Comparison of ENCODE assay signal across 20 cellular contexts in the genomic region with DNA sequence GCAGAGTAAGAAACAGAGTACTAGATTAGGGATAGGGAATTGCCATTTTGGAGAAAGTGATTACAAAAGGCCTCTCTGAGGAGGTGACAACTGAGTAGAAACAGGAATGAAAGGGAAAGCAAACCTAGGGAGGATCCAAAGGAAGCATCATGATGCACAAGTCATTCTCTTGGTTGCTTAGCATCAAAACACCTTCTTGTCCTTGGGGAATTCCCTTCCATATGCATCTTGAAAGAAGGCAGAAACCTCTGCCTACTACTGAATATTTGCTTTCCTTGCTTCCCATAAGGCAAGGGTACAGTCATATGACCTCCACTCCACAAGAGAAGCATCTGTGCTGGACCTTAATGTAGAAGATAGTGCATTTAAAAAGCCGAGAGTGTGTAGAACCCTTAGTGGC. TPM values are rescaled to one million over a fixed set of nuclear protein-coding genes. Genes with fewer than 3 reads are reported as not detected.
A peak's percentile ranks its signal among the peaks of the same experiment; 100 is the strongest.
DNase-seq lines count a peak whose midpoint lies in the region; ATAC-seq and TF ChIP-seq lines count a peak whose summit lies in the region.
"Had no signal": no experiment of that assay in that cellular context is flagged by ENCODE, and none has a peak within 500 bp of the region (broad histone marks: within the 10 kb centered on the region; RNA-seq: fewer than 3 reads in every experiment).

No MANE protein-coding gene starts in this region.

- ATAC-seq in GM19324 (IDR thresholded peaks at IDR 0.05; ENCODE audit: low FRiP score, unreplicated experiment) = no peak
- ATAC-seq: HCT116 had no signal

- peaks cover 27% of the 10 kb centered on the region for H3K4me1 Mint-ChIP-seq in activated T-helper 2 cell treated with anti-CD3 and anti-CD28 coated beads, Interferon-gamma antibody, Interleukin-2, Interleukin-4, amounts not matched to agents 10 μg/mL and 5 μg/mL and 100 μg/mL, durations not matched to agents 14 hours and 24 hours and 36 hours (ENCODE audit: low read depth)

- intact Hi-C loops in activated T-helper 2 cell treated with anti-CD3 and anti-CD28 coated beads, Interferon-gamma antibody, Interleukin-2, Interleukin-4, amounts not matched to agents 10 μg/mL and 5 μg/mL and 100 μg/mL, durations not matched to agents 14 hours and 24 hours and 36 hours (cut with micrococcal nuclease) = no loop called here
- intact Hi-C loops in A673 (cut with micrococcal nuclease; ENCODE audit: unreplicated experiment) = no loop called here

- peak overlapping the region; percentile 2 for H3K27ac Mint-ChIP-seq in activated T-helper 2 cell treated with anti-CD3 and anti-CD28 coated beads, Interferon-gamma antibody, Interleukin-2, Interleukin-4, amounts not matched to agents 10 μg/mL and 5 μg/mL and 100 μg/mL, durations not matched to agents 14 hours and 24 hours and 36 hours
- H3K27ac Mint-ChIP-seq: activated CD4-positive, alpha-beta T cell treated with anti-CD3 and anti-CD28 coated beads, Interleukin-2, amount 10 ng/mL, durations not matched to agents 7 days and 5 days; T-helper 1 cell treated with Interleukin-12 subunit alpha and Interleukin-12 subunit beta and Interleukin-4 antibody, amounts not matched to agents 30 μg/mL and 1 μg/mL, for 36 hours had no signal

- no peak overlapping the region for H3K27ac ChIP-seq in HEK293 (ENCODE audit: extremely low read depth, low read depth, low read length)
- no peak overlapping the region for H3K27ac ChIP-seq in A673 (ENCODE audit: low read depth, low read length, poor library complexity, severe bottlenecking)
- H3K27ac ChIP-seq: HL-60, RWPE1, uterus had no signal

- H3K4me3 Mint-ChIP-seq in activated T-helper 2 cell treated with anti-CD3 and anti-CD28 coated beads, Interferon-gamma antibody, Interleukin-2, Interleukin-4, amounts not matched to agents 10 μg/mL and 5 μg/mL and 100 μg/mL, durations not matched to agents 14 hours and 24 hours and 36 hours (ENCODE audit: low read depth) = no peak overlapping the region
- H3K4me3 Mint-ChIP-seq: activated CD4-positive, alpha-beta T cell treated with anti-CD3 and anti-CD28 coated beads, Interleukin-2, amount 10 ng/mL, durations not matched to agents 7 days and 5 days; CD8-positive, alpha-beta memory T cell; T-helper 1 cell treated with Interleukin-12 subunit alpha and Interleukin-12 subunit beta and Interleukin-4 antibody, amounts not matched to agents 30 μg/mL and 1 μg/mL, for 36 hours had no signal

- CTCF ChIA-PET in HEK293 (lab: Yijun Ruan, JAX) = no interaction called here
- CTCF ChIA-PET in A673 (lab: Charles Lee) = no interaction called here

- TF ChIP-seq CTCF in HEK293 (tag by site-specific recombination; IDR thresholded peaks at IDR 0.05) (no peak), A673 (conservative IDR thresholded peaks at IDR 0.05; ENCODE audit: low read depth, low read length) (no peak)

- H3K4me3 ChIP-seq in HEK293 (ENCODE audit: low read depth, low read length) (no peak overlapping the region), MG63 (no peak overlapping the region), A673 (ENCODE audit: low read depth, low read length, poor library complexity, severe bottlenecking) (no peak overlapping the region)
- H3K4me3 ChIP-seq: uterus had no signal

- no peaks in the 10 kb centered on the region for H3K27me3 ChIP-seq in MG63
- H3K27me3 ChIP-seq in A673 (replicated peaks; ENCODE audit: insufficient read depth, low read depth, low read length, poor library complexity) = no peaks in the 10 kb centered on the region
- H3K27me3 ChIP-seq: uterus had no signal

- peaks cover 35% of the 10 kb centered on the region for H3K36me3 Mint-ChIP-seq in activated T-helper 2 cell treated with anti-CD3 and anti-CD28 coated beads, Interferon-gamma antibody, Interleukin-2, Interleukin-4, amounts not matched to agents 10 μg/mL and 5 μg/mL and 100 μg/mL, durations not matched to agents 14 hours and 24 hours and 36 hours (ENCODE audit: low read depth)

- no TSS peak for BruUV-seq in A673 (replicated peaks; lab: Mats Ljungman, UMichigan)

- DNase-seq in NCI-H82 (lab: John Stamatoyannopoulos, UW) (peak; percentile 29), NCI-H82 treated with DMSO at 0.1 percent for 48 hours (lab: John Stamatoyannopoulos, UW; ENCODE audit: unreplicated experiment) (no peak), iris pigment epithelial cell (ENCODE audit: low read depth) (peak; percentile 26), MG63 (no peak), A673 (ENCODE audit: low spot score) (no peak)
- DNase-seq in activated T-helper 2 cell treated with anti-CD3 and anti-CD28 coated beads, Interferon-gamma antibody, Interleukin-2, Interleukin-4, amounts not matched to agents 10 μg/mL and 5 μg/mL and 100 μg/mL, durations not matched to agents 14 hours and 24 hours and 36 hours (ENCODE audit: low spot score) = no peak
- DNase-seq: activated CD4-positive, alpha-beta T cell treated with anti-CD3 and anti-CD28 coated beads, Interleukin-2, amount 10 ng/mL, durations not matched to agents 7 days and 5 days; CD8-positive, alpha-beta memory T cell; effector CD8-positive, alpha-beta T cell; foreskin fibroblast; Karpas-422; NCI-H526; stimulated activated naive CD4-positive, alpha-beta T cell treated with Interleukin-2 at 50 U/mL for 16 hours; uterus had no signal

- no peaks in the 10 kb centered on the region for H3K9me3 Mint-ChIP-seq in activated T-helper 2 cell treated with anti-CD3 and anti-CD28 coated beads, Interferon-gamma antibody, Interleukin-2, Interleukin-4, amounts not matched to agents 10 μg/mL and 5 μg/mL and 100 μg/mL, durations not matched to agents 14 hours and 24 hours and 36 hours
- H3K9me3 Mint-ChIP-seq: activated CD4-positive, alpha-beta T cell treated with anti-CD3 and anti-CD28 coated beads, Interleukin-2, amount 10 ng/mL, durations not matched to agents 7 days and 5 days; CD8-positive, alpha-beta memory T cell; T-helper 1 cell treated with Interleukin-12 subunit alpha and Interleukin-12 subunit beta and Interleukin-4 antibody, amounts not matched to agents 30 μg/mL and 1 μg/mL, for 36 hours had no signal

- no peaks in the 10 kb centered on the region for H3K36me3 ChIP-seq in HEK293 (ENCODE audit: control insufficient read depth in 2 of 2, insufficient read depth in 1 of 2, low read length in 2 of 2)
- peaks cover 4% of the 10 kb centered on the region; the same call in 1 of the 2 replicates for H3K36me3 ChIP-seq in MG63
- no peaks in the 10 kb centered on the region for H3K36me3 ChIP-seq in A673 (ENCODE audit: insufficient read depth, low read length, poor library complexity, severe bottlenecking)
- H3K36me3 ChIP-seq: uterus had no signal

- H3K4me1 ChIP-seq in HEK293 (ENCODE audit: control insufficient read depth, insufficient read depth, low read length) (no peaks in the 10 kb centered on the region), A673 (ENCODE audit: insufficient read depth, low read length, poor library complexity, severe bottlenecking) (no peaks in the 10 kb centered on the region)
- H3K4me1 ChIP-seq: uterus had no signal

- no peaks in the 10 kb centered on the region for H3K27me3 Mint-ChIP-seq in activated T-helper 2 cell treated with anti-CD3 and anti-CD28 coated beads, Interferon-gamma antibody, Interleukin-2, Interleukin-4, amounts not matched to agents 10 μg/mL and 5 μg/mL and 100 μg/mL, durations not matched to agents 14 hours and 24 hours and 36 hours (ENCODE audit: low read depth)
- H3K27me3 Mint-ChIP-seq: activated CD4-positive, alpha-beta T cell treated with anti-CD3 and anti-CD28 coated beads, Interleukin-2, amount 10 ng/mL, durations not matched to agents 7 days and 5 days; CD8-positive, alpha-beta memory T cell had no signal

- POLR2A ChIA-PET in HEK293 (lab: Yijun Ruan, JAX) (no interaction called here), A673 (lab: Charles Lee; ENCODE audit: low non-redundant PET) (no interaction called here)

- no peaks in the 10 kb centered on the region for H3K9me3 ChIP-seq in HEK293 (ENCODE audit: control insufficient read depth, insufficient read depth, low read depth, low read length)
- no peaks in the 10 kb centered on the region for H3K9me3 ChIP-seq in MG63
- H3K9me3 ChIP-seq in A673 (ENCODE audit: low read depth, low read length, poor library complexity, severe bottlenecking) = no peaks in the 10 kb centered on the region
- H3K9me3 ChIP-seq: uterus had no signal

TF ChIP-seq in HEK293, 187 proteins besides CTCF, POLR2A, EP300 and RAD21:
- TF ChIP-seq GLI4 (tag by site-specific recombination; IDR thresholded peaks at IDR 0.05) (no peak), PRDM1 (tag by site-specific recombination; IDR thresholded peaks at IDR 0.05) (0 out of 2 replicates have a peak, but pooled peaks have one; percentile 9)

RNA-seq across cellular contexts. Expression of gene GABPB1, which starts 24.1 kb away (rescaled TPM):
- total RNA-seq in activated T-helper 2 cell treated with anti-CD3 and anti-CD28 coated beads, Interferon-gamma antibody, Interleukin-2, Interleukin-4, amounts not matched to agents 10 μg/mL and 5 μg/mL and 100 μg/mL, durations not matched to agents 14 hours and 24 hours and 36 hours = 69.3 and 69.5 TPM in 2 replicates
- 31.2 and 46.1 TPM in 2 replicates for total RNA-seq in MG63 (2014; rRNA removed; shearing (Covaris generic); ENCODE audit: low replicate concordance)
- 35.3 and 40.0 TPM in 2 replicates for total RNA-seq in A673 (2021)

Comparison
In these comparisons a context has a peak if more than half of its experiments do, and no peak if none do; other contexts are left out.
1. DNase-seq: peak in NCI-H82 (single experiment) and iris pigment epithelial cell (single experiment); none in NCI-H82 treated with DMSO at 0.1 percent for 48 hours (single experiment), activated T-helper 2 cell treated with anti-CD3 and anti-CD28 coated beads, Interferon-gamma antibody, Interleukin-2, Interleukin-4, amounts not matched to agents 10 μg/mL and 5 μg/mL and 100 μg/mL, durations not matched to agents 14 hours and 24 hours and 36 hours (single experiment), MG63 (single experiment) and A673 (single experiment).